Comparison of ENCODE assay signal across 23 cellular contexts in genomic region chr22:36049678-36049997, GRCh38.
"Had no signal": no experiment of that assay in that cellular context is flagged by ENCODE, and none has a peak within 500 bp of the region (broad histone marks: within the 10 kb centered on the region; RNA-seq: fewer than 3 reads in every experiment).

No MANE protein-coding gene starts in this region.

- H3K27ac ChIP-seq: adrenal gland, coronary artery, dorsolateral prefrontal cortex, gastroesophageal sphincter, hepatocyte, sigmoid colon, suprapubic skin, tibial artery, VCaP had no signal

- DNase-seq: activated CD4-positive, alpha-beta T cell treated with anti-CD3 and anti-CD28 coated beads for 4 hours; activated CD4-positive, alpha-beta T cell treated with anti-CD3 and anti-CD28 coated beads, Interleukin-2, amount 50 U/mL, for 48 hours; activated CD8-positive, alpha-beta memory T cell treated with anti-CD3 and anti-CD28 coated beads for 24 hours; activated effector memory CD4-positive, alpha-beta T cell treated with Interleukin-2 at 50 U/mL for 16 hours; activated naive CD4-positive, alpha-beta T cell treated with Interleukin-2 at 50 U/mL for 16 hours; adrenal gland; aorta; dorsolateral prefrontal cortex; effector memory CD4-positive, alpha-beta T cell; erythroblast; midbrain; natural killer cell; retina; sigmoid colon; stimulated activated CD4-positive, alpha-beta T cell treated with anti-CD3 and anti-CD28 coated beads, Interleukin-15, amount 100 ng/mL, for 24 hours; stimulated activated CD4-positive, alpha-beta T cell treated with anti-CD3 and anti-CD28 coated beads, Interleukin-2, amount 100 ng/mL, for 24 hours; stimulated activated naive CD4-positive, alpha-beta T cell; tibial artery had no signal

- ATAC-seq: gastroesophageal sphincter, natural killer cell had no signal

- H3K4me3 ChIP-seq: adrenal gland, coronary artery, dorsolateral prefrontal cortex, gastroesophageal sphincter, hepatocyte, sigmoid colon, suprapubic skin, tibial artery had no signal

- H3K4me1 ChIP-seq: adrenal gland, gastroesophageal sphincter, sigmoid colon, tibial artery had no signal

- H3K36me3 ChIP-seq: adrenal gland, gastroesophageal sphincter, sigmoid colon, suprapubic skin, tibial artery had no signal

- H3K79me2 ChIP-seq: hepatocyte had no signal

- H3K27me3 ChIP-seq: adrenal gland, dorsolateral prefrontal cortex, gastroesophageal sphincter, hepatocyte, sigmoid colon, suprapubic skin, tibial artery had no signal

- H3K9me3 ChIP-seq: adrenal gland, gastroesophageal sphincter, sigmoid colon, suprapubic skin, tibial artery had no signal

- H3K4me2 ChIP-seq: hepatocyte had no signal

- H2AFZ ChIP-seq: hepatocyte had no signal
